10 cellular contexts compared by ENCODE assay signal in genomic region chr16:29900888-29901606, GRCh38. TPM values are rescaled to one million over a fixed set of nuclear protein-coding genes. Genes with fewer than 3 reads are reported as not detected.
A peak's percentile ranks its signal among the peaks of the same experiment; 100 is the strongest.
DNase-seq lines count a peak whose midpoint lies in the region; ATAC-seq, FAIRE-seq and TF ChIP-seq lines count a peak whose summit lies in the region.
"Had no signal": no experiment of that assay in that cellular context is flagged by ENCODE, and none has a peak within 500 bp of the region (broad histone marks: within the 10 kb centered on the region; RNA-seq: fewer than 3 reads in every experiment).

No MANE protein-coding gene starts in this region.

- H3K27me3 Mint-ChIP-seq in activated naive CD4-positive, alpha-beta T cell treated with anti-CD3 and anti-CD28 coated beads, Interleukin-2, amount 50 U/mL, for 24 hours, result peaks cover 13% of the 10 kb centered on the region
- H3K27me3 Mint-ChIP-seq in activated naive CD8-positive, alpha-beta T cell treated with anti-CD3 and anti-CD28 coated beads, Interleukin-2, amount 50 U/mL, for 24 hours, result peaks cover 33% of the 10 kb centered on the region
- H3K27me3 Mint-ChIP-seq in type B pancreatic cell, result peaks cover 41% of the 10 kb centered on the region

- dilution Hi-C loops in keratinocyte (cut with MboI; ENCODE audit: extremely low pct_ligation_motif_present, low sequenced_read_pairs), result no loop called here

- H3K27ac Mint-ChIP-seq in activated naive CD4-positive, alpha-beta T cell treated with anti-CD3 and anti-CD28 coated beads, Interleukin-2, amount 50 U/mL, for 24 hours, result no peak overlapping the region
- H3K27ac Mint-ChIP-seq in activated naive CD8-positive, alpha-beta T cell treated with anti-CD3 and anti-CD28 coated beads, Interleukin-2, amount 50 U/mL, for 24 hours, result no peak overlapping the region
- H3K27ac Mint-ChIP-seq in type B pancreatic cell, result peak overlapping the region; percentile 18

- intact Hi-C loops in mucosa of descending colon (cut with DNase I, micrococcal nuclease), result no loop called here

- H3K4me3 Mint-ChIP-seq in activated naive CD4-positive, alpha-beta T cell treated with anti-CD3 and anti-CD28 coated beads, Interleukin-2, amount 50 U/mL, for 24 hours, result peak overlapping the region; percentile 72
- peak overlapping the region; percentile 83 for H3K4me3 Mint-ChIP-seq in activated naive CD8-positive, alpha-beta T cell treated with anti-CD3 and anti-CD28 coated beads, Interleukin-2, amount 50 U/mL, for 24 hours
- peak overlapping the region; percentile 86 for H3K4me3 Mint-ChIP-seq in type B pancreatic cell

- H3K36me3 Mint-ChIP-seq in activated naive CD4-positive, alpha-beta T cell treated with anti-CD3 and anti-CD28 coated beads, Interleukin-2, amount 50 U/mL, for 24 hours, result no peaks in the 10 kb centered on the region
- no peaks in the 10 kb centered on the region for H3K36me3 Mint-ChIP-seq in activated naive CD8-positive, alpha-beta T cell treated with anti-CD3 and anti-CD28 coated beads, Interleukin-2, amount 50 U/mL, for 24 hours (ENCODE audit: low read depth)
- no peaks in the 10 kb centered on the region for H3K36me3 Mint-ChIP-seq in type B pancreatic cell

- peak overlapping the region; percentile 88 for H2AFZ ChIP-seq in keratinocyte (ENCODE audit: control insufficient read depth, low read length)

- H3K27me3 ChIP-seq in keratinocyte (ENCODE audit: control insufficient read depth, extremely low read depth, insufficient read depth, low read length), result peaks cover 15% of the 10 kb centered on the region

- ATAC-seq in activated naive CD8-positive, alpha-beta T cell treated with anti-CD3 and anti-CD28 coated beads, Interleukin-2, amount 50 U/mL, for 24 hours, result no peak
- no peak for ATAC-seq in HG03097 (IDR thresholded peaks at IDR 0.05; ENCODE audit: low FRiP score, unreplicated experiment)
- ATAC-seq in mucosa of descending colon, result no peak

- H3K27ac ChIP-seq in keratinocyte (ENCODE audit: control insufficient read depth, insufficient read depth, low read length), result no peak overlapping the region
- H3K27ac ChIP-seq: sigmoid colon had no signal

- no peaks in the 10 kb centered on the region for H3K79me2 ChIP-seq in keratinocyte (ENCODE audit: control insufficient read depth, insufficient read depth, low read length)

- peaks cover 10% of the 10 kb centered on the region for H3K4me1 ChIP-seq in keratinocyte (ENCODE audit: control insufficient read depth, extremely low read depth, insufficient read depth, low read length)
- peaks cover 12% of the 10 kb centered on the region for H3K4me1 ChIP-seq in mucosa of descending colon (ENCODE audit: low read depth)

- H3K4me3 ChIP-seq in keratinocyte (ENCODE audit: control insufficient read depth in 2 of 3, extremely low read depth in 1 of 3, insufficient read depth in 2 of 3, low read depth in 1 of 3, low read length in 3 of 3) (peak overlapping the region; percentile 60 to 67 (median 66)), mucosa of descending colon (no peak overlapping the region)

- no peaks in the 10 kb centered on the region for H4K20me1 ChIP-seq in keratinocyte (ENCODE audit: control insufficient read depth, extremely low read depth, insufficient read depth, low read length)

- no peak for DNase-seq in activated naive CD4-positive, alpha-beta T cell treated with anti-CD3 and anti-CD28 coated beads, Interleukin-2, amount 50 U/mL, for 16 hours
- no peak for DNase-seq in activated naive CD8-positive, alpha-beta T cell treated with anti-CD3 and anti-CD28 coated beads, Interleukin-2, amount 50 U/mL, for 24 hours
- DNase-seq in keratinocyte (ENCODE audit: low read depth, low spot score) (no peak), type B pancreatic cell (ENCODE audit: extremely low spot score, unreplicated experiment) (no peak), NCI-H2171 (lab: John Stamatoyannopoulos, UW) (no peak), mucosa of descending colon (no peak)
- DNase-seq: activated CD8-positive, alpha-beta memory T cell treated with anti-CD3 and anti-CD28 coated beads, Interleukin-2, amount 50 U/mL, for 48 hours had no signal

- peak overlapping the region; percentile 58 for H3K9ac ChIP-seq in keratinocyte (ENCODE audit: control insufficient read depth, extremely low read depth, insufficient read depth, low read length)

- no peak for FAIRE-seq in keratinocyte (lab: Jason Lieb, UNC)

- no peaks in the 10 kb centered on the region for H3K9me3 ChIP-seq in keratinocyte (ENCODE audit: control insufficient read depth, low read depth, low read length)
- no peaks in the 10 kb centered on the region for H3K9me3 ChIP-seq in mucosa of descending colon
- H3K9me3 ChIP-seq: sigmoid colon had no signal

- H3K9me1 ChIP-seq in keratinocyte (ENCODE audit: control insufficient read depth, extremely low read depth, insufficient read depth, low read length), result no peaks in the 10 kb centered on the region

- no peaks in the 10 kb centered on the region for H3K36me3 ChIP-seq in keratinocyte (ENCODE audit: control insufficient read depth in 2 of 2, extremely low read depth in 1 of 2, insufficient read depth in 2 of 2, low read length in 2 of 2)
- no peaks in the 10 kb centered on the region for H3K36me3 ChIP-seq in mucosa of descending colon (ENCODE audit: low read depth)
- H3K36me3 ChIP-seq: sigmoid colon had no signal

- H3K4me2 ChIP-seq in keratinocyte (ENCODE audit: control insufficient read depth, extremely low read depth, insufficient read depth, low read depth, low read length), result peak overlapping the region; percentile 84

- H3K9me3 Mint-ChIP-seq in activated naive CD4-positive, alpha-beta T cell treated with anti-CD3 and anti-CD28 coated beads, Interleukin-2, amount 50 U/mL, for 24 hours, result no peaks in the 10 kb centered on the region
- no peaks in the 10 kb centered on the region for H3K9me3 Mint-ChIP-seq in activated naive CD8-positive, alpha-beta T cell treated with anti-CD3 and anti-CD28 coated beads, Interleukin-2, amount 50 U/mL, for 24 hours
- H3K9me3 Mint-ChIP-seq in type B pancreatic cell, result no peaks in the 10 kb centered on the region

- peaks cover 10% of the 10 kb centered on the region for H3K4me1 Mint-ChIP-seq in activated naive CD4-positive, alpha-beta T cell treated with anti-CD3 and anti-CD28 coated beads, Interleukin-2, amount 50 U/mL, for 24 hours
- H3K4me1 Mint-ChIP-seq in activated naive CD8-positive, alpha-beta T cell treated with anti-CD3 and anti-CD28 coated beads, Interleukin-2, amount 50 U/mL, for 24 hours, result peaks cover 9% of the 10 kb centered on the region
- peaks cover 6% of the 10 kb centered on the region for H3K4me1 Mint-ChIP-seq in type B pancreatic cell (ENCODE audit: unreplicated experiment)

- TF ChIP-seq CTCF in keratinocyte (optimal IDR thresholded peaks at IDR 0.05 in 1 of 3, IDR thresholded peaks at IDR 0.05 in 1 of 3, conservative IDR thresholded peaks at IDR 0.05 in 1 of 3; ENCODE audit: extremely low read depth in 1 of 3, insufficient read depth in 2 of 3, low read length in 3 of 3) (no peak), type B pancreatic cell (conservative IDR thresholded peaks at IDR 0.05) (no peak), mucosa of descending colon (IDR thresholded peaks at IDR 0.05) (no peak)

RNA-seq across cellular contexts. Expression of gene ASPHD1, which starts 0.8 kb away (rescaled TPM):
- polyA plus RNA-seq in keratinocyte, result 0.71 to 1.8 TPM (median 0.88 TPM) in 3 replicates
- not detected for polyA plus RNA-seq in keratinocyte (2011; ENCODE audit: low read depth)
- polyA plus RNA-seq in keratinocyte (2011; cell fraction: cytosol; rRNA removed), result 0.68 and 3.2 TPM in 2 replicates
- polyA plus RNA-seq in keratinocyte (2011; cell fraction: nucleus; rRNA removed), result 1.7 and 4.6 TPM in 2 replicates
- polyA plus RNA-seq in keratinocyte (2012; ENCODE audit: low replicate concordance), result 0.73 and 3.6 TPM in 2 replicates
- 0.16 to 2.9 TPM (median 0.26 TPM) in 3 replicates for polyA minus RNA-seq in keratinocyte
- 3.6 TPM for polyA minus RNA-seq in keratinocyte (2011; cell fraction: cytosol; rRNA and poly(A)+ RNA removed)
- polyA minus RNA-seq in keratinocyte (2011; cell fraction: nucleus; rRNA and poly(A)+ RNA removed), result 0.95 and 1.6 TPM in 2 replicates
- 7.8 TPM in 2 replicates for total RNA-seq in type B pancreatic cell (ENCODE audit: low replicate concordance)
- total RNA-seq in mucosa of descending colon, result 1 to 10 TPM; 1.6 to 1.9 (median 1.8) TPM

RNA-seq across cellular contexts. Expression of gene SEZ6L2, which starts 1.7 kb away (rescaled TPM):
- 0.68 to 2.5 TPM (median 1.5 TPM) in 3 replicates for polyA plus RNA-seq in keratinocyte
- 2.1 TPM for polyA plus RNA-seq in keratinocyte (2011; ENCODE audit: low read depth)
- 0.77 and 1.6 TPM in 2 replicates for polyA plus RNA-seq in keratinocyte (2011; cell fraction: cytosol; rRNA removed)
- polyA plus RNA-seq in keratinocyte (2011; cell fraction: nucleus; rRNA removed), result 6.8 and 11.2 TPM in 2 replicates
- 4.4 and 6.1 TPM in 2 replicates for polyA plus RNA-seq in keratinocyte (2012; ENCODE audit: low replicate concordance)
- 0.96 to 3.1 TPM (median 1.5 TPM) in 3 replicates for polyA minus RNA-seq in keratinocyte
- polyA minus RNA-seq in keratinocyte (2011; cell fraction: cytosol; rRNA and poly(A)+ RNA removed), result 5.6 TPM
- polyA minus RNA-seq in keratinocyte (2011; cell fraction: nucleus; rRNA and poly(A)+ RNA removed), result 9.5 and 10.9 TPM in 2 replicates
- 19.3 and 19.4 TPM in 2 replicates for total RNA-seq in type B pancreatic cell (ENCODE audit: low replicate concordance)
- total RNA-seq in mucosa of descending colon, result 1 to 10 TPM; 6.1 to 9.6 (median 7.0) TPM

RNA-seq across cellular contexts. Expression of gene KCTD13, which starts 25.0 kb away (rescaled TPM):
- 8.2 to 12.1 TPM (median 9.2 TPM) in 3 replicates for polyA plus RNA-seq in keratinocyte
- 4.7 TPM for polyA plus RNA-seq in keratinocyte (2011; ENCODE audit: low read depth)
- 6.6 and 11.0 TPM in 2 replicates for polyA plus RNA-seq in keratinocyte (2011; cell fraction: cytosol; rRNA removed)
- 40.0 and 45.6 TPM in 2 replicates for polyA plus RNA-seq in keratinocyte (2011; cell fraction: nucleus; rRNA removed)
- polyA plus RNA-seq in keratinocyte (2012; ENCODE audit: low replicate concordance), result 6.7 and 15.8 TPM in 2 replicates
- polyA minus RNA-seq in keratinocyte, result 10.2 to 12.8 TPM (median 10.7 TPM) in 3 replicates
- polyA minus RNA-seq in keratinocyte (2011; cell fraction: cytosol; rRNA and poly(A)+ RNA removed), result 7.5 TPM
- polyA minus RNA-seq in keratinocyte (2011; cell fraction: nucleus; rRNA and poly(A)+ RNA removed), result 11.4 and 12.6 TPM in 2 replicates
- total RNA-seq in type B pancreatic cell (ENCODE audit: low replicate concordance) (17.9 and 20.6 TPM in 2 replicates), mucosa of descending colon (10 to 100 TPM; 22.2 to 25.8 (median 22.9) TPM)

RNA-seq across cellular contexts. Expression of gene CDIPT, which starts 38.0 kb away (rescaled TPM):
- 49.5 to 94.6 TPM (median 60.0 TPM) in 3 replicates for polyA plus RNA-seq in keratinocyte
- 12.6 TPM for polyA plus RNA-seq in keratinocyte (2011; ENCODE audit: low read depth)
- polyA plus RNA-seq in keratinocyte (2011; cell fraction: cytosol; rRNA removed), result 67.8 and 106 TPM in 2 replicates
- 65.0 and 79.3 TPM in 2 replicates for polyA plus RNA-seq in keratinocyte (2011; cell fraction: nucleus; rRNA removed)
- 50.5 and 67.6 TPM in 2 replicates for polyA plus RNA-seq in keratinocyte (2012; ENCODE audit: low replicate concordance)
- polyA minus RNA-seq in keratinocyte, result 47.8 to 94.3 TPM (median 65.9 TPM) in 3 replicates
- 165 TPM for polyA minus RNA-seq in keratinocyte (2011; cell fraction: cytosol; rRNA and poly(A)+ RNA removed)
- polyA minus RNA-seq in keratinocyte (2011; cell fraction: nucleus; rRNA and poly(A)+ RNA removed), result 33.9 and 34.9 TPM in 2 replicates
- total RNA-seq in type B pancreatic cell (ENCODE audit: low replicate concordance) (58.0 and 73.3 TPM in 2 replicates), mucosa of descending colon (100 to 1,000 TPM in 1 of 3 donors, 10 to 100 TPM in 2; 53.1 to 102 (median 90.5) TPM)
